ENCODE assay signal across 9 cellular contexts in the genomic region with DNA sequence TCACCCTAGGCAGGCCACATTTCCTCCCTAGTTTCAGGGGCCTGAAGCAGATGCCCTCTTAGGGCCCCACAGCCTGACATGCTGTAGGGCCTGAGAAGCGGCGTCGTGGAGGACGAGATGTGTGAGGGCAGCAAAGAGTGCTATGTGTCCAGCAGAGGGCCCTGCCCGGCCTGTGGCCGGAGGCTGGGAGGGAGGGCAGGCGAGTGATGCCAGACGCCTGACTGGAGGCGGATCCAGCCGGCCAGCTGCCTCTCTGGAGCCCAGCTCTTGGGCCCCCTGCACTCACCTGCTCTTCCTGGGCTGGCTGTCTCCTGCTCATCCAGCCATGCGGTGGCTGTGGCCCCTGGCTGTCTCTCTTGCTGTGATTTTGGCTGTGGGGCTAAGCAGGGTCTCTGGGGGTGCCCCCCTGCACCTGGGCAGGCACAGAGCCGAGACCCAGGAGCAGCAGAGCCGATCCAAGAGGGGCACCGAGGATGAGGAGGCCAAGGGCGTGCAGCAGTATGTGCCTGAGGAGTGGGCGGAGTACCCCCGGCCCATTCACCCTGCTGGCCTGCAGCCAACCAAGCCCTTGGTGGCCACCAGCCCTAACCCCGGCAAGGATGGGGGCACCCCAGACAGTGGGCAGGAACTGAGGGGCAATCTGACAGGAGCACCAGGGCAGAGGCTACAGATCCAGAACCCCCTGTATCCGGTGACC. TPM values are rescaled to one million over a fixed set of nuclear protein-coding genes. Genes with fewer than 3 reads are reported as not detected.
DNase-seq lines count a peak whose midpoint lies in the region; ATAC-seq and TF ChIP-seq lines count a peak whose summit lies in the region.
"Had no signal": no experiment of that assay in that cellular context is flagged by ENCODE, and none has a peak within 500 bp of the region (broad histone marks: within the 10 kb centered on the region; RNA-seq: fewer than 3 reads in every experiment).

A gene with protein sequence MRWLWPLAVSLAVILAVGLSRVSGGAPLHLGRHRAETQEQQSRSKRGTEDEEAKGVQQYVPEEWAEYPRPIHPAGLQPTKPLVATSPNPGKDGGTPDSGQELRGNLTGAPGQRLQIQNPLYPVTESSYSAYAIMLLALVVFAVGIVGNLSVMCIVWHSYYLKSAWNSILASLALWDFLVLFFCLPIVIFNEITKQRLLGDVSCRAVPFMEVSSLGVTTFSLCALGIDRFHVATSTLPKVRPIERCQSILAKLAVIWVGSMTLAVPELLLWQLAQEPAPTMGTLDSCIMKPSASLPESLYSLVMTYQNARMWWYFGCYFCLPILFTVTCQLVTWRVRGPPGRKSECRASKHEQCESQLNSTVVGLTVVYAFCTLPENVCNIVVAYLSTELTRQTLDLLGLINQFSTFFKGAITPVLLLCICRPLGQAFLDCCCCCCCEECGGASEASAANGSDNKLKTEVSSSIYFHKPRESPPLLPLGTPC (plus strand): TSS at position 279 of the 697 bp plus-strand sequence. CDS start 47 bp downstream, at position 326.

- no peaks in the 10 kb centered on the region for H3K36me3 ChIP-seq in HEK293 (ENCODE audit: control insufficient read depth in 2 of 2, insufficient read depth in 1 of 2, low read length in 2 of 2)
- H3K36me3 ChIP-seq: SJSA1 had no signal

- H3K4me3 ChIP-seq in HEK293 (ENCODE audit: low read depth, low read length), result no peak within 1 kb of the TSS
- H3K4me3 ChIP-seq: SJSA1 had no signal

- H3K27ac ChIP-seq in HEK293 (ENCODE audit: extremely low read depth, low read depth, low read length), result no peak within 1 kb of the TSS
- H3K27ac ChIP-seq: SJSA1 had no signal

- H3K27me3 Mint-ChIP-seq in WTC11 (ENCODE audit: low read depth), result no peaks in the 10 kb centered on the region; the same call in 1 of the 2 replicates

- intact Hi-C loops in sciatic nerve (cut with DNase I), result no loop called here

- no peak within 1 kb of the TSS for H3K27ac Mint-ChIP-seq in WTC11

- peak; percentile 83 for DNase-seq in WTC11 (ENCODE audit: low spot score)
- peak; percentile 89 for DNase-seq in hepatic stellate cell (ENCODE audit: low spot score)
- DNase-seq in sciatic nerve (ENCODE audit: low spot score), result peak; percentile 83
- no peak for DNase-seq in mesenteric fat pad (ENCODE audit: low spot score)
- DNase-seq in activated T-cell treated with anti-CD3 and anti-CD28 coated beads, Interleukin-2, amount 50 U/mL, for 1 hour, result no peak
- DNase-seq in stimulated activated CD4-positive, alpha-beta T cell treated with anti-CD3 and anti-CD28 coated beads, Interleukin-4, amount 100 ng/mL, for 24 hours, result no peak

- H3K9me3 Mint-ChIP-seq in WTC11, result no peaks in the 10 kb centered on the region

- no peaks in the 10 kb centered on the region for H3K36me3 Mint-ChIP-seq in WTC11

- TF ChIP-seq CTCF in HEK293 (tag by site-specific recombination; IDR thresholded peaks at IDR 0.05) (peak; percentile 24; the same call in 1 of the 2 replicates), WTC11 (IDR thresholded peaks at IDR 0.05) (no peak)

- no peaks in the 10 kb centered on the region for H3K4me1 ChIP-seq in HEK293 (ENCODE audit: control insufficient read depth, insufficient read depth, low read length)

- ATAC-seq in WTC11, result peak; percentile 82
- ATAC-seq in sciatic nerve, result peak; percentile 83
- ATAC-seq in GM21360 (IDR thresholded peaks at IDR 0.05; ENCODE audit: unreplicated experiment), result no peak

- no peak within 1 kb of the TSS for H3K4me3 Mint-ChIP-seq in WTC11

- POLR2A ChIA-PET in HEK293 (lab: Yijun Ruan, JAX), result no interaction called here
- POLR2A ChIA-PET in WTC11 (lab: Charles Lee), result no interaction called here

- peaks cover 9% of the 10 kb centered on the region for H3K4me1 Mint-ChIP-seq in WTC11

- no peaks in the 10 kb centered on the region for H3K9me3 ChIP-seq in HEK293 (ENCODE audit: control insufficient read depth, insufficient read depth, low read depth, low read length)
- H3K9me3 ChIP-seq: SJSA1 had no signal

- CTCF ChIA-PET in HEK293 (lab: Yijun Ruan, JAX) (interaction anchor here (0.8 to 9.2 kb wide), 7 partner anchors 13 to 227 kb away, joined by 3 to 159 read pairs (median 11); a partner anchor contains a TSS), WTC11 (lab: Charles Lee) (interaction anchor here (0.6 to 14.3 kb wide), 15 partner anchors 10 to 227 kb away, joined by 3 to 149 read pairs (median 5); a partner anchor contains a TSS)

TF ChIP-seq in HEK293, 187 proteins besides CTCF, POLR2A, EP300 and RAD21:
- TF ChIP-seq ZNF311 (tag by site-specific recombination; IDR thresholded peaks at IDR 0.05; ENCODE audit: borderline replicate concordance), result no peak
- TF ChIP-seq GLIS2 (tag by site-specific recombination; IDR thresholded peaks at IDR 0.05), result peak; percentile 35; the same call in 1 of the 2 replicates
- TF ChIP-seq, protein P1, sequence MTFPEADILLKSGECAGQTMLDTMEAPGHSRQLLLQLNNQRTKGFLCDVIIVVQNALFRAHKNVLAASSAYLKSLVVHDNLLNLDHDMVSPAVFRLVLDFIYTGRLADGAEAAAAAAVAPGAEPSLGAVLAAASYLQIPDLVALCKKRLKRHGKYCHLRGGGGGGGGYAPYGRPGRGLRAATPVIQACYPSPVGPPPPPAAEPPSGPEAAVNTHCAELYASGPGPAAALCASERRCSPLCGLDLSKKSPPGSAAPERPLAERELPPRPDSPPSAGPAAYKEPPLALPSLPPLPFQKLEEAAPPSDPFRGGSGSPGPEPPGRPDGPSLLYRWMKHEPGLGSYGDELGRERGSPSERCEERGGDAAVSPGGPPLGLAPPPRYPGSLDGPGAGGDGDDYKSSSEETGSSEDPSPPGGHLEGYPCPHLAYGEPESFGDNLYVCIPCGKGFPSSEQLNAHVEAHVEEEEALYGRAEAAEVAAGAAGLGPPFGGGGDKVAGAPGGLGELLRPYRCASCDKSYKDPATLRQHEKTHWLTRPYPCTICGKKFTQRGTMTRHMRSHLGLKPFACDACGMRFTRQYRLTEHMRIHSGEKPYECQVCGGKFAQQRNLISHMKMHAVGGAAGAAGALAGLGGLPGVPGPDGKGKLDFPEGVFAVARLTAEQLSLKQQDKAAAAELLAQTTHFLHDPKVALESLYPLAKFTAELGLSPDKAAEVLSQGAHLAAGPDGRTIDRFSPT (tag by site-specific recombination; IDR thresholded peaks at IDR 0.05), result peak; percentile 28; the same call in 1 of the 2 replicates

TF ChIP-seq in WTC11, 78 proteins besides CTCF, POLR2A, EP300 and RAD21:
- TF ChIP-seq, protein P2, sequence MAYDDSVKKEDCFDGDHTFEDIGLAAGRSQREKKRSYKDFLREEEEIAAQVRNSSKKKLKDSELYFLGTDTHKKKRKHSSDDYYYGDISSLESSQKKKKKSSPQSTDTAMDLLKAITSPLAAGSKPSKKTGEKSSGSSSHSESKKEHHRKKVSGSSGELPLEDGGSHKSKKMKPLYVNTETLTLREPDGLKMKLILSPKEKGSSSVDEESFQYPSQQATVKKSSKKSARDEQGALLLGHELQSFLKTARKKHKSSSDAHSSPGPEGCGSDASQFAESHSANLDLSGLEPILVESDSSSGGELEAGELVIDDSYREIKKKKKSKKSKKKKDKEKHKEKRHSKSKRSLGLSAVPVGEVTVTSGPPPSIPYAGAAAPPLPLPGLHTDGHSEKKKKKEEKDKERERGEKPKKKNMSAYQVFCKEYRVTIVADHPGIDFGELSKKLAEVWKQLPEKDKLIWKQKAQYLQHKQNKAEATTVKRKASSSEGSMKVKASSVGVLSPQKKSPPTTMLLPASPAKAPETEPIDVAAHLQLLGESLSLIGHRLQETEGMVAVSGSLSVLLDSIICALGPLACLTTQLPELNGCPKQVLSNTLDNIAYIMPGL (CRISPR knock-in tag; IDR thresholded peaks at IDR 0.05), result peak; percentile 56; the same call in 1 of the 2 replicates
- TF ChIP-seq ETV6 (CRISPR knock-in tag; IDR thresholded peaks at IDR 0.05) (peak; percentile 48; the same call in 1 of the 2 replicates), NR1H2 (CRISPR knock-in tag; IDR thresholded peaks at IDR 0.05) (no peak)

RNA-seq across cellular contexts. Expression of the gene that starts here (rescaled TPM):
- total RNA-seq in WTC11 (2021), result 0.07 to 0.16 TPM (median 0.09 TPM) in 3 replicates
- total RNA-seq in sciatic nerve, result 33.3 TPM
- not detected for total RNA-seq in mesenteric fat pad

Comparison
In these comparisons a context has a peak if more than half of its experiments do, and no peak if none do; other contexts are left out.
1. RNA of the gene that starts here (total RNA-seq): 33.3 TPM in sciatic nerve (single experiment); 0.07 to 0.16 TPM in WTC11 and not detected in mesenteric fat pad (single experiment); every median in the first group is over 10 times any median in the second.
2. Peak in DNase-seq and ATAC-seq in WTC11; RNA of the gene not detected or under 1 TPM.
3. DNase-seq: peak in hepatic stellate cell (single experiment) and sciatic nerve (single experiment); none in mesenteric fat pad (single experiment), activated T-cell treated with anti-CD3 and anti-CD28 coated beads, Interleukin-2, amount 50 U/mL, for 1 hour (single experiment) and stimulated activated CD4-positive, alpha-beta T cell treated with anti-CD3 and anti-CD28 coated beads, Interleukin-4, amount 100 ng/mL, for 24 hours (single experiment).